16 cellular contexts compared by ENCODE assay signal in the genomic region with DNA sequence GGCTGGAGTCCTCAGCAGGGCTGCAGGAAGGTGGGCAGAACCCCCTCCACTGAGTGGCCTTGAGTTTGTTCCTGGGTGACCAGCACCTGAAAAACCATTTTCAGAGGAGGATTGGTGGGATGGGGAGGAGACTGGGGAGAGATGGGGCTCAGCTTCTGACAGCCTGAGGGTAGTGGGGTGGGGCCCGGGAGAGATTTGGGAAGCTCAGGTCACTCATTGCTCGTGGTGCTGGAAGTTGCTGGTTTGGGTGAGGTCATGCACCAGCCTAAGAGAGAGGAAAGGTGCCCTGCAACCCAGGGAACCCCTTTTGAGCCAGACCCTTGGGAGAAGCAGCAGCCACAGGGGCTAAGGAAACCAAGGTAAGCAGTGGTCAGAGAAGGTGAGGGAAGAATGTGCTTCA.
"Had no signal": no experiment of that assay in that cellular context is flagged by ENCODE, and none has a peak within 500 bp of the region (broad histone marks: within the 10 kb centered on the region; RNA-seq: fewer than 3 reads in every experiment).

No MANE protein-coding gene starts in this region.

- DNase-seq: activated B cell treated with CpG ODN at 0.5 μM for 24 hours; activated CD4-positive, alpha-beta T cell treated with anti-CD3 and anti-CD28 coated beads for 48 hours; activated naive CD4-positive, alpha-beta T cell; adrenal gland; caudate nucleus; effector CD4-positive, alpha-beta T cell; foreskin fibroblast; glutamatergic neuron; hypothalamus; kidney; left lung; mammary epithelial cell; ovary had no signal

- H3K27ac Mint-ChIP-seq: activated T-helper 1 cell treated with anti-CD3 and anti-CD28 coated beads, Interleukin-12 subunit alpha, Interleukin-12 subunit beta, Interleukin-2, Interleukin-4 antibody, amounts not matched to agents 30 ng/mL and 10 ng/mL and 1 ng/mL, durations not matched to agents 14 hours and 24 hours and 36 hours; T-helper 1 cell treated with Interleukin-12 subunit alpha and Interleukin-12 subunit beta and Interleukin-4 antibody, amounts not matched to agents 30 μg/mL and 1 μg/mL, for 36 hours had no signal

- H3K27me3 Mint-ChIP-seq: activated B cell treated with CpG ODN at 0.5 μM for 24 hours had no signal

- H3K4me3 Mint-ChIP-seq: activated B cell treated with CpG ODN at 0.5 μM for 24 hours; activated T-helper 1 cell treated with anti-CD3 and anti-CD28 coated beads, Interleukin-12 subunit alpha, Interleukin-12 subunit beta, Interleukin-2, Interleukin-4 antibody, amounts not matched to agents 30 ng/mL and 10 ng/mL and 1 ng/mL, durations not matched to agents 14 hours and 24 hours and 36 hours; T-helper 1 cell treated with Interleukin-12 subunit alpha and Interleukin-12 subunit beta and Interleukin-4 antibody, amounts not matched to agents 30 μg/mL and 1 μg/mL, for 36 hours had no signal

- ATAC-seq: left lung, sciatic nerve had no signal

- H3K9me3 Mint-ChIP-seq: activated B cell treated with CpG ODN at 0.5 μM for 24 hours; activated T-helper 1 cell treated with anti-CD3 and anti-CD28 coated beads, Interleukin-12 subunit alpha, Interleukin-12 subunit beta, Interleukin-2, Interleukin-4 antibody, amounts not matched to agents 30 ng/mL and 10 ng/mL and 1 ng/mL, durations not matched to agents 14 hours and 24 hours and 36 hours; T-helper 1 cell treated with Interleukin-12 subunit alpha and Interleukin-12 subunit beta and Interleukin-4 antibody, amounts not matched to agents 30 μg/mL and 1 μg/mL, for 36 hours had no signal
